18 cellular contexts compared by ENCODE assay signal in genomic region chr15:97114900-97115763, GRCh38.
DNase-seq lines count a peak whose midpoint lies in the region; ATAC-seq and TF ChIP-seq lines count a peak whose summit lies in the region.
"Had no signal": no experiment of that assay in that cellular context is flagged by ENCODE, and none has a peak within 500 bp of the region (broad histone marks: within the 10 kb centered on the region; RNA-seq: fewer than 3 reads in every experiment).

No MANE protein-coding gene starts in this region.

- ATAC-seq in activated T-helper 17 cell treated with anti-CD3 and anti-CD28 coated beads, Interleukin-2, amount 50 U/mL, for 72 hours (replicated peaks), result no peak
- ATAC-seq in stimulated activated naive CD8-positive, alpha-beta T cell treated with anti-CD3 and anti-CD28 coated beads, Interleukin-15, amount 100 ng/mL, for 72 hours, result no peak
- ATAC-seq: HCT116, SK-N-SH treated with all-trans-retinoic acid at 6 μM for 48 hours had no signal

- peak; percentile 7 for DNase-seq in NK-92 treated with Interleukin-12 subunit alpha and Interleukin-12 subunit beta, amount 100 ng/mL, for 24 hours (lab: John Stamatoyannopoulos, UW)
- DNase-seq in NK-92 (lab: John Stamatoyannopoulos, UW; ENCODE audit: unreplicated experiment) (no peak), OCI-M1 (lab: John Stamatoyannopoulos, UW) (peak; percentile 77), epithelial cell of esophagus (ENCODE audit: low read depth) (peak; percentile 9), mesendoderm (peak; percentile 9), HCEC 1CT (no peak)
- no peak for DNase-seq in stimulated activated naive CD8-positive, alpha-beta T cell treated with anti-CD3 and anti-CD28 coated beads, Interleukin-15, amount 100 ng/mL, for 72 hours
- DNase-seq: CD8-positive, alpha-beta memory T cell; KBM-7; NCI-H2029 treated with DMSO at 0.1 percent for 48 hours; NCI-H2171 treated with DMSO at 0.1 percent for 48 hours; NCI-H748 treated with DMSO at 0.1 percent for 48 hours; Peyer's patch; SHP77 treated with DMSO at 0.1 percent for 48 hours had no signal

- H3K27ac ChIP-seq in mesendoderm (ENCODE audit: low read depth, low read length), result no peak overlapping the region
- H3K27ac ChIP-seq: BLaER1 treated with 17β-estradiol and CSF1 and Interleukin-3, amounts not matched to agents 10 nM and 100 nM; Peyer's patch had no signal

- H2BK15ac ChIP-seq in mesendoderm (replicated peaks; ENCODE audit: low read depth), result no peak overlapping the region

- H2BK120ac ChIP-seq in mesendoderm (ENCODE audit: low read depth, low read length), result no peak overlapping the region

- no peaks in the 10 kb centered on the region for H3K36me3 ChIP-seq in mesendoderm (ENCODE audit: control insufficient read depth, insufficient read depth, low read length)
- H3K36me3 ChIP-seq: BLaER1 treated with 17β-estradiol and CSF1 and Interleukin-3, amounts not matched to agents 10 nM and 100 nM; Peyer's patch had no signal

- no peak overlapping the region for H3K4me3 Mint-ChIP-seq in activated T-helper 17 cell treated with anti-CD3 and anti-CD28 coated beads, Interleukin-2, amount 50 U/mL, for 72 hours
- H3K4me3 Mint-ChIP-seq in stimulated activated naive CD8-positive, alpha-beta T cell treated with anti-CD3 and anti-CD28 coated beads, Interleukin-15, amount 100 ng/mL, for 72 hours, result no peak overlapping the region
- H3K4me3 Mint-ChIP-seq: CD8-positive, alpha-beta memory T cell had no signal

- H4K8ac ChIP-seq in mesendoderm (ENCODE audit: low read depth, low read length), result no peak overlapping the region

- H3K27me3 ChIP-seq in mesendoderm (ENCODE audit: insufficient read depth, low read length, poor library complexity), result no peaks in the 10 kb centered on the region
- H3K27me3 ChIP-seq: BLaER1 treated with 17β-estradiol and CSF1 and Interleukin-3, amounts not matched to agents 10 nM and 100 nM; Peyer's patch had no signal

- H3K9ac ChIP-seq in mesendoderm (ENCODE audit: low read length), result no peak overlapping the region
- H3K9ac ChIP-seq: BLaER1 treated with 17β-estradiol and CSF1 and Interleukin-3, amounts not matched to agents 10 nM and 100 nM had no signal

- H3K79me1 ChIP-seq in mesendoderm (ENCODE audit: low read length), result no peaks in the 10 kb centered on the region

- H3K4me3 ChIP-seq in epithelial cell of esophagus (ENCODE audit: low read length) (no peak overlapping the region), mesendoderm (ENCODE audit: low read length) (no peak overlapping the region)
- H3K4me3 ChIP-seq: BLaER1 treated with 17β-estradiol and CSF1 and Interleukin-3, amounts not matched to agents 10 nM and 100 nM; Peyer's patch had no signal

- H3K18ac ChIP-seq in mesendoderm (ENCODE audit: low read length), result no peak overlapping the region

- peaks cover 17% of the 10 kb centered on the region for H3K9me3 Mint-ChIP-seq in activated T-helper 17 cell treated with anti-CD3 and anti-CD28 coated beads, Interleukin-2, amount 50 U/mL, for 72 hours
- H3K9me3 Mint-ChIP-seq in stimulated activated naive CD8-positive, alpha-beta T cell treated with anti-CD3 and anti-CD28 coated beads, Interleukin-15, amount 100 ng/mL, for 72 hours, result peaks cover 10 to 29% of the 10 kb centered on the region in 2 donors

- WGBS in mesendoderm (ENCODE audit: extremely low coverage, insufficient coverage, low lambda C conversion rate), result no CpG with 5 or more reads among the region's 9 CpGs

- no peak overlapping the region for H3K4ac ChIP-seq in mesendoderm (ENCODE audit: low read depth, low read length)

- no peak overlapping the region for H2AK5ac ChIP-seq in mesendoderm (ENCODE audit: low read length)

- no peak overlapping the region for H3K23ac ChIP-seq in mesendoderm (ENCODE audit: low read length)

- no peak for TF ChIP-seq CTCF in epithelial cell of esophagus (IDR thresholded peaks at IDR 0.05; ENCODE audit: insufficient read depth, low read depth, low read length, missing control alignments)

- H4K5ac ChIP-seq in mesendoderm (ENCODE audit: low read length), result no peak overlapping the region

- H3K27ac Mint-ChIP-seq in activated T-helper 17 cell treated with anti-CD3 and anti-CD28 coated beads, Interleukin-2, amount 50 U/mL, for 72 hours, result no peak overlapping the region
- no peak overlapping the region for H3K27ac Mint-ChIP-seq in stimulated activated naive CD8-positive, alpha-beta T cell treated with anti-CD3 and anti-CD28 coated beads, Interleukin-15, amount 100 ng/mL, for 72 hours
- H3K27ac Mint-ChIP-seq: CD8-positive, alpha-beta memory T cell had no signal

- no peaks in the 10 kb centered on the region for H3K4me1 Mint-ChIP-seq in activated T-helper 17 cell treated with anti-CD3 and anti-CD28 coated beads, Interleukin-2, amount 50 U/mL, for 72 hours
- H3K4me1 Mint-ChIP-seq in stimulated activated naive CD8-positive, alpha-beta T cell treated with anti-CD3 and anti-CD28 coated beads, Interleukin-15, amount 100 ng/mL, for 72 hours, result no peaks in the 10 kb centered on the region
- H3K4me1 Mint-ChIP-seq: CD8-positive, alpha-beta memory T cell had no signal

- no peaks in the 10 kb centered on the region for H3K79me2 ChIP-seq in mesendoderm (ENCODE audit: control insufficient read depth, insufficient read depth, low read length)

- no peak overlapping the region for H3K56ac ChIP-seq in mesendoderm (ENCODE audit: low read length)

- no peak overlapping the region for H3K4me2 ChIP-seq in mesendoderm (ENCODE audit: low read length)
- H3K4me2 ChIP-seq: BLaER1 treated with 17β-estradiol and CSF1 and Interleukin-3, amounts not matched to agents 10 nM and 100 nM had no signal

- H3K27me3 Mint-ChIP-seq in activated T-helper 17 cell treated with anti-CD3 and anti-CD28 coated beads, Interleukin-2, amount 50 U/mL, for 72 hours, result no peaks in the 10 kb centered on the region
- H3K27me3 Mint-ChIP-seq in stimulated activated naive CD8-positive, alpha-beta T cell treated with anti-CD3 and anti-CD28 coated beads, Interleukin-15, amount 100 ng/mL, for 72 hours, result no peaks in the 10 kb centered on the region
- H3K27me3 Mint-ChIP-seq: CD8-positive, alpha-beta memory T cell had no signal

- H3K36me3 Mint-ChIP-seq in activated T-helper 17 cell treated with anti-CD3 and anti-CD28 coated beads, Interleukin-2, amount 50 U/mL, for 72 hours (ENCODE audit: low read depth), result no peaks in the 10 kb centered on the region

- H2BK5ac ChIP-seq in mesendoderm (ENCODE audit: low read length), result no peak overlapping the region

- no peaks in the 10 kb centered on the region for H3K4me1 ChIP-seq in mesendoderm (ENCODE audit: control insufficient read depth, low read depth, low read length)
- H3K4me1 ChIP-seq: BLaER1 treated with 17β-estradiol and CSF1 and Interleukin-3, amounts not matched to agents 10 nM and 100 nM; Peyer's patch had no signal

Comparison
In these comparisons a context has a peak if more than half of its experiments do, and no peak if none do; other contexts are left out.
1. DNase-seq: peak in NK-92 treated with Interleukin-12 subunit alpha and Interleukin-12 subunit beta, amount 100 ng/mL, for 24 hours (single experiment), OCI-M1 (single experiment), epithelial cell of esophagus (single experiment) and mesendoderm (single experiment); none in NK-92 (single experiment), HCEC 1CT (single experiment) and stimulated activated naive CD8-positive, alpha-beta T cell treated with anti-CD3 and anti-CD28 coated beads, Interleukin-15, amount 100 ng/mL, for 72 hours (0 of 2).